Comparison of ENCODE assay signal across 8 cellular contexts in genomic region chr15:47184003-47184404, GRCh38.
DNase-seq lines count a peak whose midpoint lies in the region; ATAC-seq and TF ChIP-seq lines count a peak whose summit lies in the region.

No MANE protein-coding gene starts in this region.

- H3K9me3 ChIP-seq in BLaER1 treated with 17β-estradiol and CSF1 and Interleukin-3, amounts not matched to agents 10 nM and 100 nM (replicated peaks in 1 of 11): peaks cover 0 to 17% (median 12%) of the 10 kb centered on the region in 11 experiments; a peak in 12 of 22 replicates
- no peaks in the 10 kb centered on the region for H3K9me3 ChIP-seq in subcutaneous abdominal adipose tissue (ENCODE audit: control insufficient read depth in 5 of 5, low read length in 5 of 5)
- H3K9me3 ChIP-seq in CD8-positive, alpha-beta memory T cell (ENCODE audit: low read length): no peaks in the 10 kb centered on the region

- H3K27ac Mint-ChIP-seq in activated naive CD8-positive, alpha-beta T cell treated with anti-CD3 and anti-CD28 coated beads, Interleukin-2, amount 10 ng/mL, durations not matched to agents 7 days and 5 days: no peak overlapping the region
- H3K27ac Mint-ChIP-seq in CD8-positive, alpha-beta memory T cell: peak overlapping the region in 1 of 8 donors; percentile 56

- H3K4me3 ChIP-seq in BLaER1 treated with 17β-estradiol and CSF1 and Interleukin-3, amounts not matched to agents 10 nM and 100 nM: peak overlapping the region; percentile 45 to 67 (median 58)
- H3K4me3 ChIP-seq in kidney epithelial cell (ENCODE audit: low read depth, low read length) (peak overlapping the region; percentile 43), subcutaneous abdominal adipose tissue (ENCODE audit: low read depth in 1 of 5, low read length in 5 of 5) (peak overlapping the region in 4 of 5 donors; percentile 61 to 74 (median 68))
- no peak overlapping the region for H3K4me3 ChIP-seq in CD8-positive, alpha-beta memory T cell (ENCODE audit: low read length)

- no peaks in the 10 kb centered on the region for H3K36me3 Mint-ChIP-seq in activated naive CD8-positive, alpha-beta T cell treated with anti-CD3 and anti-CD28 coated beads, Interleukin-2, amount 10 ng/mL, durations not matched to agents 7 days and 5 days
- H3K36me3 Mint-ChIP-seq in CD8-positive, alpha-beta memory T cell: no peaks in the 10 kb centered on the region

- H3K4me1 ChIP-seq in BLaER1 treated with 17β-estradiol and CSF1 and Interleukin-3, amounts not matched to agents 10 nM and 100 nM: no peaks in the 10 kb centered on the region
- H3K4me1 ChIP-seq in subcutaneous abdominal adipose tissue (ENCODE audit: control insufficient read depth in 5 of 5, insufficient read depth in 5 of 5, low read length in 5 of 5): peaks cover 0 to 30% (median 24%) of the 10 kb centered on the region in 5 donors
- no peaks in the 10 kb centered on the region for H3K4me1 ChIP-seq in CD8-positive, alpha-beta memory T cell (ENCODE audit: insufficient read depth, low read length)

- no peaks in the 10 kb centered on the region for H3K36me3 ChIP-seq in BLaER1 treated with 17β-estradiol and CSF1 and Interleukin-3, amounts not matched to agents 10 nM and 100 nM
- H3K36me3 ChIP-seq in kidney epithelial cell (ENCODE audit: control insufficient read depth, insufficient read depth, low read length) (no peaks in the 10 kb centered on the region), subcutaneous abdominal adipose tissue (ENCODE audit: control insufficient read depth in 5 of 5, insufficient read depth in 5 of 5, low read length in 5 of 5) (no peaks in the 10 kb centered on the region)
- H3K36me3 ChIP-seq in CD8-positive, alpha-beta memory T cell (ENCODE audit: insufficient read depth, low read length): no peaks in the 10 kb centered on the region

- no peaks in the 10 kb centered on the region for H4K20me1 ChIP-seq in BLaER1 treated with 17β-estradiol and CSF1 and Interleukin-3, amounts not matched to agents 10 nM and 100 nM

- H3K27ac ChIP-seq in BLaER1 treated with 17β-estradiol and CSF1 and Interleukin-3, amounts not matched to agents 10 nM and 100 nM: no peak overlapping the region
- H3K27ac ChIP-seq in subcutaneous abdominal adipose tissue (ENCODE audit: low read depth, low read length): no peak overlapping the region
- no peak overlapping the region for H3K27ac ChIP-seq in CD8-positive, alpha-beta memory T cell (ENCODE audit: low read depth, low read length)

- DNase-seq in activated naive CD8-positive, alpha-beta T cell treated with anti-CD3 and anti-CD28 coated beads, Interleukin-2, amount 10 ng/mL, durations not matched to agents 7 days and 5 days: no peak
- DNase-seq in kidney epithelial cell (ENCODE audit: low read depth) (no peak), medulla oblongata (ENCODE audit: extremely low spot score) (no peak), HK-2 (ENCODE audit: unreplicated experiment) (no peak)
- DNase-seq in CD8-positive, alpha-beta memory T cell: no peak

- POLR2A ChIA-PET in activated naive CD8-positive, alpha-beta T cell treated with anti-CD3 and anti-CD28 coated beads, Interleukin-2, amount 10 ng/mL, durations not matched to agents 7 days and 5 days (lab: Charles Lee): no interaction called here
- POLR2A ChIA-PET in CD8-positive, alpha-beta memory T cell (lab: Charles Lee): no interaction called here

- TF ChIP-seq CTCF in kidney epithelial cell (IDR thresholded peaks at IDR 0.05; ENCODE audit: insufficient read depth, low read length, poor library complexity, severe bottlenecking): no peak

- H3K4me3 Mint-ChIP-seq in activated naive CD8-positive, alpha-beta T cell treated with anti-CD3 and anti-CD28 coated beads, Interleukin-2, amount 10 ng/mL, durations not matched to agents 7 days and 5 days: peak overlapping the region; percentile 30
- H3K4me3 Mint-ChIP-seq in CD8-positive, alpha-beta memory T cell: peak overlapping the region in 1 of 7 donors; percentile 29

- H3K4me1 Mint-ChIP-seq in activated naive CD8-positive, alpha-beta T cell treated with anti-CD3 and anti-CD28 coated beads, Interleukin-2, amount 10 ng/mL, durations not matched to agents 7 days and 5 days: peaks cover 4% of the 10 kb centered on the region
- H3K4me1 Mint-ChIP-seq in CD8-positive, alpha-beta memory T cell: peaks cover 0 to 12% (median 0%) of the 10 kb centered on the region in 3 donors

- peaks cover 36% of the 10 kb centered on the region for H3K27me3 Mint-ChIP-seq in activated naive CD8-positive, alpha-beta T cell treated with anti-CD3 and anti-CD28 coated beads, Interleukin-2, amount 10 ng/mL, durations not matched to agents 7 days and 5 days
- peaks cover 19 to 28% of the 10 kb centered on the region in 2 donors for H3K27me3 Mint-ChIP-seq in CD8-positive, alpha-beta memory T cell

- peak; percentile 65 for ATAC-seq in HG02798 (IDR thresholded peaks at IDR 0.05; ENCODE audit: poor library complexity, unreplicated experiment)
- ATAC-seq in activated naive CD8-positive, alpha-beta T cell treated with anti-CD3 and anti-CD28 coated beads, Interleukin-2, amount 10 ng/mL, durations not matched to agents 7 days and 5 days (ENCODE audit: low read depth): no peak

- peaks cover 21 to 28% (median 24%) of the 10 kb centered on the region in 11 experiments for H3K27me3 ChIP-seq in BLaER1 treated with 17β-estradiol and CSF1 and Interleukin-3, amounts not matched to agents 10 nM and 100 nM
- H3K27me3 ChIP-seq in kidney epithelial cell (ENCODE audit: control insufficient read depth, insufficient read depth, low read length) (peaks cover 14% of the 10 kb centered on the region), subcutaneous abdominal adipose tissue (ENCODE audit: control insufficient read depth in 5 of 5, insufficient read depth in 4 of 5, low read length in 5 of 5) (peaks cover 9 to 31% (median 22%) of the 10 kb centered on the region in 5 donors)
- no peaks in the 10 kb centered on the region for H3K27me3 ChIP-seq in CD8-positive, alpha-beta memory T cell (ENCODE audit: insufficient read depth, low read length, poor library complexity, severe bottlenecking)

- CTCF ChIA-PET in CD8-positive, alpha-beta memory T cell (lab: Charles Lee): no interaction called here

- peak overlapping the region in 8 of 11 experiments; percentile 16 to 52 (median 26); a peak in 7 of 22 replicates for H3K9ac ChIP-seq in BLaER1 treated with 17β-estradiol and CSF1 and Interleukin-3, amounts not matched to agents 10 nM and 100 nM
- peak overlapping the region in 1 of 5 donors; percentile 38 for H3K9ac ChIP-seq in subcutaneous abdominal adipose tissue (ENCODE audit: low read length in 5 of 5)

- peak overlapping the region; percentile 64 to 89 (median 84) for H3K4me2 ChIP-seq in BLaER1 treated with 17β-estradiol and CSF1 and Interleukin-3, amounts not matched to agents 10 nM and 100 nM

- no peaks in the 10 kb centered on the region for H3K9me3 Mint-ChIP-seq in activated naive CD8-positive, alpha-beta T cell treated with anti-CD3 and anti-CD28 coated beads, Interleukin-2, amount 10 ng/mL, durations not matched to agents 7 days and 5 days
- H3K9me3 Mint-ChIP-seq in CD8-positive, alpha-beta memory T cell: peaks cover 5 to 14% (median 6%) of the 10 kb centered on the region in 5 donors
